ENCODE assay signal across 11 cellular contexts in the genomic region with DNA sequence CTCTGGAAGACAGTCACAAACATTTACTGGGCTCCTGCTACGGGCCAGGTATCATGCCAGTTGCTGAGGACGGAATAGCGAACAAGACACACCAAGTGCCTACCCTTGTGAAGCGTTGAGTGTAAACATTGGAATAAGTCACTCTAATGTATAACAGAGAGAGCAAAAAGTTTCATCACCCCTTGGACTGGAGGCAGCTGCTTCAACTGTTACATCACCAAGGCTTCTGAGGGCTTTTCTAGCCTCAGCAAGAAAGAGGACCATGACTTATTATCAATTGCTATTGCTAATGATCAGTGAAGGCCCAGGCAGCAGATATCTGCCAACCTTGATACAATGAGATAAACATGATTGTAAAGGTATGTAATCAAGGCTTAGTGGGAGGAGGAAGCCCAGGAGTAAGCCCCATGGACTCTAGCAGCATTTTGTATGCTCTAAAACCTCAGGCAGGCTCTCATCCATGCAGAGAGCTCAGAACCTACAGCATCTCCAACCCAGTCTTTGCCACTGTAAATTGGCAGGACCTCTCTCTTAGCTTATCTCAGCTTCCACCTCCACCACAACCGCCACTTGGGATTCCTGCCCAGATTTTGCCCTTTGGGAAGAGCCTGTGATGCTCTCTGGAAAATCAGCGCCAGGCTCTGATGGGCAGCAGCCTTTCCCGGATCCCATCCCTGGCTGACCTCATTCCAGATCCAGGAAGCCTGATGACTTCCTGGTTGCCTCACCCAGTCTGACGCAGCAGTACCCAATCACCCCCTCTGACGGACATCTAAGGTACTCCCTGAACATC. TPM values are rescaled to one million over a fixed set of nuclear protein-coding genes. Genes with fewer than 3 reads are reported as not detected.
A peak's percentile ranks its signal among the peaks of the same experiment; 100 is the strongest.
DNase-seq lines count a peak whose midpoint lies in the region; ATAC-seq and TF ChIP-seq lines count a peak whose summit lies in the region.
"Had no signal": no experiment of that assay in that cellular context is flagged by ENCODE, and none has a peak within 500 bp of the region (broad histone marks: within the 10 kb centered on the region; RNA-seq: fewer than 3 reads in every experiment).

No MANE protein-coding gene starts in this region.

- no peaks in the 10 kb centered on the region for H3K36me3 ChIP-seq in transverse colon

- H3K4me3 ChIP-seq in choroid plexus epithelial cell (ENCODE audit: low read depth, low read length) (no peak overlapping the region), transverse colon (no peak overlapping the region)
- H3K4me3 ChIP-seq: PC-9 had no signal

- H3K27ac ChIP-seq in transverse colon = peak overlapping the region; percentile 62 to 81 (median 74)
- H3K27ac ChIP-seq: PC-9 had no signal

- H3K27me3 Mint-ChIP-seq in activated CD4-positive, alpha-beta T cell treated with anti-CD3 and anti-CD28 coated beads, Interleukin-2, amount 10 ng/mL, durations not matched to agents 24 days and 14 days = no peaks in the 10 kb centered on the region

- peaks cover 0 to 28% (median 16%) of the 10 kb centered on the region in 4 donors for H3K4me1 ChIP-seq in transverse colon

- no peak for DNase-seq in activated CD4-positive, alpha-beta T cell treated with anti-CD3 and anti-CD28 coated beads, Interleukin-2, amount 10 ng/mL, durations not matched to agents 24 days and 14 days
- no peak for DNase-seq in activated CD4-positive, alpha-beta T cell treated with anti-CD3 and anti-CD28 coated beads for 1 hour
- DNase-seq in choroid plexus epithelial cell (ENCODE audit: low read depth) (peak; percentile 62), left colon (peak in 1 of 2 donors; percentile 41), transverse colon (peak; percentile 44), NCI-H526 treated with DMSO at 0.1 percent for 48 hours (lab: John Stamatoyannopoulos, UW) (no peak)
- DNase-seq: activated CD4-positive, alpha-beta T cell treated with anti-CD3 and anti-CD28 coated beads, Interleukin-2, amount 50 U/mL, for 4 hours; NCI-H1105 treated with DMSO at 0.1 percent for 48 hours; PC-9 had no signal

- in situ Hi-C loops in transverse colon (cut with MboI; ENCODE audit: low pct_ligation_motif_present in 1 of 4, low pct_unique_long_range_greater_than_20kb in 1 of 4, low sequenced_read_pairs in 3 of 4) = no loop called here

- H3K9me3 Mint-ChIP-seq in activated CD4-positive, alpha-beta T cell treated with anti-CD3 and anti-CD28 coated beads, Interleukin-2, amount 10 ng/mL, durations not matched to agents 24 days and 14 days = no peaks in the 10 kb centered on the region

- H3K27me3 ChIP-seq in transverse colon = no peaks in the 10 kb centered on the region

- no peak for TF ChIP-seq POLR2A in transverse colon (IDR thresholded peaks at IDR 0.05)

- H3K27ac Mint-ChIP-seq in activated CD4-positive, alpha-beta T cell treated with anti-CD3 and anti-CD28 coated beads, Interleukin-2, amount 10 ng/mL, durations not matched to agents 24 days and 14 days = peak overlapping the region; percentile 17

- ATAC-seq in left colon = peak; percentile 89
- no peak for ATAC-seq in GM18867 (IDR thresholded peaks at IDR 0.05; ENCODE audit: unreplicated experiment)
- ATAC-seq in GM21576 (IDR thresholded peaks at IDR 0.05; ENCODE audit: unreplicated experiment) = no peak

- WGBS in transverse colon (ENCODE audit: low coverage in 1 of 2), 2 donors = 66 to 86% methylated on average over 2 to 9 of the region's 9 CpGs

- no peak overlapping the region for H3K4me3 Mint-ChIP-seq in activated CD4-positive, alpha-beta T cell treated with anti-CD3 and anti-CD28 coated beads, Interleukin-2, amount 10 ng/mL, durations not matched to agents 24 days and 14 days

- peaks cover 61% of the 10 kb centered on the region for H3K4me1 Mint-ChIP-seq in activated CD4-positive, alpha-beta T cell treated with anti-CD3 and anti-CD28 coated beads, Interleukin-2, amount 10 ng/mL, durations not matched to agents 24 days and 14 days

- H3K9me3 ChIP-seq in transverse colon = no peaks in the 10 kb centered on the region

- H3K36me3 Mint-ChIP-seq in activated CD4-positive, alpha-beta T cell treated with anti-CD3 and anti-CD28 coated beads, Interleukin-2, amount 10 ng/mL, durations not matched to agents 24 days and 14 days (ENCODE audit: low read depth) = peaks cover 65% of the 10 kb centered on the region

- TF ChIP-seq EP300 in transverse colon (IDR thresholded peaks at IDR 0.05; ENCODE audit: low read depth) = peak; percentile 86

- intact Hi-C loops in activated CD4-positive, alpha-beta T cell treated with anti-CD3 and anti-CD28 coated beads, Interleukin-2, amount 10 ng/mL, durations not matched to agents 24 days and 14 days (cut with micrococcal nuclease) = no loop called here
- intact Hi-C loops in left colon (cut with DNase I, micrococcal nuclease) (no loop called here), transverse colon (cut with DNase I; ENCODE audit: low total_unique reads) (no loop called here)

- TF ChIP-seq CTCF in choroid plexus epithelial cell (conservative IDR thresholded peaks at IDR 0.05; ENCODE audit: low read depth, low read length) (no peak), transverse colon (IDR thresholded peaks at IDR 0.05) (peak in 1 of 5 experiments; percentile 18)

RNA-seq across cellular contexts. Expression of a gene that starts 54.5 kb away (rescaled TPM):
- 232 TPM in 2 replicates for total RNA-seq in activated CD4-positive, alpha-beta T cell treated with anti-CD3 and anti-CD28 coated beads, Interleukin-2, amount 10 ng/mL, durations not matched to agents 24 days and 14 days
- total RNA-seq in left colon (1 to 10 TPM; 2.7 to 9.1 TPM), transverse colon (10 to 100 TPM in 3 of 4 donors, 1 to 10 TPM in 1; 4.0 to 28.1 (median 15.1) TPM)

Comparison
In these comparisons a context has a peak if more than half of its experiments do, and no peak if none do; other contexts are left out.
1. DNase-seq: peak in choroid plexus epithelial cell (single experiment) and transverse colon (single experiment); none in activated CD4-positive, alpha-beta T cell treated with anti-CD3 and anti-CD28 coated beads, Interleukin-2, amount 10 ng/mL, durations not matched to agents 24 days and 14 days (single experiment), activated CD4-positive, alpha-beta T cell treated with anti-CD3 and anti-CD28 coated beads for 1 hour (single experiment) and NCI-H526 treated with DMSO at 0.1 percent for 48 hours (single experiment).